In the genomic region with DNA sequence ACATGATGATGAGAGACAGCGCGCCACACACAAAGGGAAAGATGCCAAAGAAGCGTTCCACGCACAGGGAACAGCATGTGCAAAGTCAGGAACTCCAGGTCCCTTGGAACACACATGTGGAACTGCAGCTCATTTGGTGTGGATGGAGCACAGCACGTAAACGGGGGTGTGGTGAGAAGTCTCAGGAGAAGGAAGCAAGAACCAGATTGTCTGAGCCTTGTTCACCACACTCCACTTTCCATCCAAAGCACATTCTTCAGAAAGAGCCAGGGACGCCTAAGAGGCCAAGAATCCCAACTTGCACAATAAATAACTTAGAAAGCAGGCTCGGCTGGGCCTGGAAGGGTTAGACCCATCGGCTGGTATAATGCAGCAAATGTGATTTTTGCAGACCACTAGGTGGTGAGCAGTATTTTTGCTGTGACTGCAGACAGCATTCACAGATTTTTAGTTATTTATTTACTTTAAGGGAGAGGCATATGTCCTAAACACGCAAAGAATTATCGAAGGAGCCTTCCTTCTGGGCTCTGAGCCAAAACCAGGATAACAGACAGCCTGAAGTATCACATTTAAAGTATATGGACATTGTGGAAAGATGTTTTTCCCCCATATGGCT, we compare ENCODE assay signal across 8 cellular contexts. TPM values are rescaled to one million over a fixed set of nuclear protein-coding genes. Genes with fewer than 3 reads are reported as not detected.
A peak's percentile ranks its signal among the peaks of the same experiment; 100 is the strongest.
DNase-seq lines count a peak whose midpoint lies in the region; ATAC-seq and TF ChIP-seq lines count a peak whose summit lies in the region.

No MANE protein-coding gene starts in this region.

- H2BK5ac ChIP-seq in mesendoderm (ENCODE audit: low read length), result peak overlapping the region; percentile 58

- H3K79me2 ChIP-seq in mesendoderm (ENCODE audit: control insufficient read depth, insufficient read depth, low read length), result no peaks in the 10 kb centered on the region

- H3K18ac ChIP-seq in mesendoderm (ENCODE audit: low read length), result no peak overlapping the region

- no peak for ATAC-seq in GM18502 (IDR thresholded peaks at IDR 0.05; ENCODE audit: poor library complexity, unreplicated experiment)
- no peak for ATAC-seq in GM21786 (IDR thresholded peaks at IDR 0.05; ENCODE audit: unreplicated experiment)

- H4K8ac ChIP-seq in mesendoderm (ENCODE audit: low read depth, low read length), result no peak overlapping the region

- H3K9ac ChIP-seq in mesendoderm (ENCODE audit: low read length), result no peak overlapping the region

- no peak for TF ChIP-seq POLR2A in vagina (IDR thresholded peaks at IDR 0.05)

- peak overlapping the region; percentile 52 for H4K5ac ChIP-seq in mesendoderm (ENCODE audit: low read length)

- no peaks in the 10 kb centered on the region for H3K27me3 ChIP-seq in mesendoderm (ENCODE audit: insufficient read depth, low read length, poor library complexity)
- H3K27me3 ChIP-seq in vagina, result no peaks in the 10 kb centered on the region

- intact Hi-C loops in vagina (cut with DNase I), result no loop called here

- DNase-seq in ELF-1 (ENCODE audit: low read depth, low spot score) (peak; percentile 23), NCI-H446 treated with DMSO at 0.1 percent for 48 hours (lab: John Stamatoyannopoulos, UW) (peak; percentile 1), choroid plexus epithelial cell (ENCODE audit: low read depth) (peak; percentile 98), mesendoderm (no peak), vagina (ENCODE audit: extremely low spot score in 2 of 2) (peak in 1 of 2 donors; percentile 95), AML-193 (lab: John Stamatoyannopoulos, UW) (no peak)

- H3K23ac ChIP-seq in mesendoderm (ENCODE audit: low read length), result no peak overlapping the region

- TF ChIP-seq CTCF in choroid plexus epithelial cell (conservative IDR thresholded peaks at IDR 0.05; ENCODE audit: low read depth, low read length) (peak; percentile 65), vagina (IDR thresholded peaks at IDR 0.05) (peak in 2 of 3 experiments; percentile 20 to 24)

- no peak overlapping the region for H3K27ac ChIP-seq in mesendoderm (ENCODE audit: low read depth, low read length)
- peak overlapping the region; percentile 98 for H3K27ac ChIP-seq in vagina

- no peak overlapping the region for H3K4me2 ChIP-seq in mesendoderm (ENCODE audit: low read length)

- H3K36me3 ChIP-seq in mesendoderm (ENCODE audit: control insufficient read depth, insufficient read depth, low read length) (no peaks in the 10 kb centered on the region), vagina (no peaks in the 10 kb centered on the region)

- H3K4me1 ChIP-seq in mesendoderm (ENCODE audit: control insufficient read depth, low read depth, low read length) (peaks cover 15% of the 10 kb centered on the region), vagina (peaks cover 75% of the 10 kb centered on the region)

- no peaks in the 10 kb centered on the region for H3K9me3 ChIP-seq in vagina

- no peak overlapping the region for H2BK120ac ChIP-seq in mesendoderm (ENCODE audit: low read depth, low read length)

- H3K4me3 ChIP-seq in choroid plexus epithelial cell (ENCODE audit: low read depth, low read length), result no peak overlapping the region
- H3K4me3 ChIP-seq in mesendoderm (ENCODE audit: low read length), result no peak overlapping the region
- H3K4me3 ChIP-seq in vagina, result no peak overlapping the region

- H2BK15ac ChIP-seq in mesendoderm (replicated peaks; ENCODE audit: low read depth), result no peak overlapping the region

- H3K79me1 ChIP-seq in mesendoderm (ENCODE audit: low read length), result no peaks in the 10 kb centered on the region

- H3K4ac ChIP-seq in mesendoderm (ENCODE audit: low read depth, low read length), result no peak overlapping the region

- peak overlapping the region; percentile 35 for H2AK5ac ChIP-seq in mesendoderm (ENCODE audit: low read length)

- peak overlapping the region; percentile 9 for H3K56ac ChIP-seq in mesendoderm (ENCODE audit: low read length)

- WGBS in mesendoderm (ENCODE audit: extremely low coverage, insufficient coverage, low lambda C conversion rate), result no CpG with 5 or more reads among the region's 11 CpGs

RNA-seq across cellular contexts. Expression of gene ASCC1, which starts 27.9 kb away (rescaled TPM):
- 31.3 TPM for polyA plus RNA-seq in mesendoderm (2013, experiment 1 of 2)
- polyA plus RNA-seq in mesendoderm (2013, experiment 2 of 2), result 32.2 TPM
- total RNA-seq in vagina, result 38.5 TPM

RNA-seq across cellular contexts. Expression of gene ANAPC16, which starts 28.1 kb away (rescaled TPM):
- 46.8 TPM for polyA plus RNA-seq in mesendoderm (2013, experiment 1 of 2)
- 43.6 TPM for polyA plus RNA-seq in mesendoderm (2013, experiment 2 of 2)
- 76.6 TPM for total RNA-seq in vagina

RNA-seq across cellular contexts. Expression of gene DDIT4, which starts 29.8 kb away (rescaled TPM):
- polyA plus RNA-seq in mesendoderm (2013, experiment 1 of 2), result 13.6 TPM
- 13.8 TPM for polyA plus RNA-seq in mesendoderm (2013, experiment 2 of 2)
- total RNA-seq in vagina, result 1,063 TPM

Comparison
In these comparisons a context has a peak if more than half of its experiments do, and no peak if none do; other contexts are left out.
1. DNase-seq: peak in ELF-1 (single experiment), NCI-H446 treated with DMSO at 0.1 percent for 48 hours (single experiment) and choroid plexus epithelial cell (single experiment); none in mesendoderm (single experiment) and AML-193 (0 of 2).